ENCODE assay signal across 10 cellular contexts in the genomic region with DNA sequence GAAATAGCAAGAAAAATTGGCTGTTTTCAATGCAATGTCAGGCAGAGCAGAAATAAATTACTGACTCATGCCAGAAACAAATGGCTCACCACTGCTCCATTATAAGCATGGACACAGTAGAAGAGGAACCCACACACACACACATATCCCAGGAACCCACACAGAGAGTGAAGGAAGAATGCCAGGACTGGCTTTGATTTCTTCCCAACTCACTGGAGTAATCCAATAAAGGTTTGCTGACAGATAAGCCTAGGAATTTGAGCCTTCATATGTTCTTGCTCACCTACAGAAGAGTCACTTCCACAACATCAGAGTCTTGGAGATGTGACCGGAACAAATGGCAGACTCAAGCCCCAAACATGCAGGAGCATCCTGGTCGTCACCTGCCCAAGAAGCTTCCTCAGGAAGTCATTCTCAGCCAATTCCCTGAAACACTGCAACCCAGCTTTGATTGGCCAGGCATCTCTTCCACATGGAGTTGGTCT. TPM values are rescaled to one million over a fixed set of nuclear protein-coding genes. Genes with fewer than 3 reads are reported as not detected.
DNase-seq lines count a peak whose midpoint lies in the region; ATAC-seq, FAIRE-seq and TF ChIP-seq lines count a peak whose summit lies in the region.
"Had no signal": no experiment of that assay in that cellular context is flagged by ENCODE, and none has a peak within 500 bp of the region (broad histone marks: within the 10 kb centered on the region; RNA-seq: fewer than 3 reads in every experiment).

No MANE protein-coding gene starts in this region.

- peak overlapping the region in 9 of 11 experiments; percentile 0 to 100 (median 96); a peak in 12 of 22 replicates for H3K27ac ChIP-seq in BLaER1 treated with 17β-estradiol and CSF1 and Interleukin-3, amounts not matched to agents 10 nM and 100 nM

- no peak for ATAC-seq in naive thymus-derived CD8-positive, alpha-beta T cell
- ATAC-seq in GM18520 (IDR thresholded peaks at IDR 0.05; ENCODE audit: unreplicated experiment), result no peak
- no peak for ATAC-seq in GM18870 (IDR thresholded peaks at IDR 0.05; ENCODE audit: unreplicated experiment)

- no peak for FAIRE-seq in bronchial epithelial cell (lab: Jason Lieb, UNC)

- peaks cover 0 to 48% (median 5%) of the 10 kb centered on the region in 3 donors for H3K36me3 Mint-ChIP-seq in naive thymus-derived CD8-positive, alpha-beta T cell

- no peaks in the 10 kb centered on the region for H3K9me3 Mint-ChIP-seq in naive thymus-derived CD8-positive, alpha-beta T cell

- H3K27ac Mint-ChIP-seq in naive thymus-derived CD8-positive, alpha-beta T cell, result peak overlapping the region in 8 of 10 donors; percentile 24 to 99 (median 84)

- DNase-seq in LHCN-M2 (ENCODE audit: low read depth) (peak; percentile 64), bronchial epithelial cell (ENCODE audit: low read depth) (peak; percentile 19), NCI-H2227 (lab: John Stamatoyannopoulos, UW; ENCODE audit: unreplicated experiment) (no peak), COLO668 (lab: John Stamatoyannopoulos, UW; ENCODE audit: unreplicated experiment) (no peak)
- DNase-seq in naive thymus-derived CD8-positive, alpha-beta T cell, result no peak
- DNase-seq: retina, Right ventricle myocardium superior had no signal

- peaks cover 71 to 85% (median 76%) of the 10 kb centered on the region in 10 experiments for H3K4me1 ChIP-seq in BLaER1 treated with 17β-estradiol and CSF1 and Interleukin-3, amounts not matched to agents 10 nM and 100 nM

- H3K9ac ChIP-seq in BLaER1 treated with 17β-estradiol and CSF1 and Interleukin-3, amounts not matched to agents 10 nM and 100 nM, result peak overlapping the region; percentile 0 to 99 (median 95); a peak in 16 of 22 replicates

- POLR2A ChIA-PET in naive thymus-derived CD8-positive, alpha-beta T cell (lab: Charles Lee), result no interaction called here

- peak overlapping the region; percentile 72 to 93 (median 89); a peak in 19 of 20 replicates for H3K4me3 ChIP-seq in BLaER1 treated with 17β-estradiol and CSF1 and Interleukin-3, amounts not matched to agents 10 nM and 100 nM
- no peak overlapping the region for H3K4me3 ChIP-seq in bronchial epithelial cell (ENCODE audit: low read depth, low read length)

- no peaks in the 10 kb centered on the region for H3K27me3 ChIP-seq in BLaER1 treated with 17β-estradiol and CSF1 and Interleukin-3, amounts not matched to agents 10 nM and 100 nM
- H3K27me3 ChIP-seq in bronchial epithelial cell (ENCODE audit: control insufficient read depth, insufficient read depth, low read length), result no peaks in the 10 kb centered on the region

- peaks cover 51 to 64% (median 61%) of the 10 kb centered on the region in 11 experiments for H3K36me3 ChIP-seq in BLaER1 treated with 17β-estradiol and CSF1 and Interleukin-3, amounts not matched to agents 10 nM and 100 nM
- H3K36me3 ChIP-seq in bronchial epithelial cell (ENCODE audit: control insufficient read depth, insufficient read depth, low read length), result peaks cover 12% of the 10 kb centered on the region

- no peaks in the 10 kb centered on the region for H3K9me3 ChIP-seq in BLaER1 treated with 17β-estradiol and CSF1 and Interleukin-3, amounts not matched to agents 10 nM and 100 nM (replicated peaks in 1 of 11)

- peaks cover 41 to 86% (median 79%) of the 10 kb centered on the region in 4 donors for H3K4me1 Mint-ChIP-seq in naive thymus-derived CD8-positive, alpha-beta T cell

- no peaks in the 10 kb centered on the region for H3K27me3 Mint-ChIP-seq in naive thymus-derived CD8-positive, alpha-beta T cell

- no peak for TF ChIP-seq CTCF in bronchial epithelial cell (IDR thresholded peaks at IDR 0.05; ENCODE audit: insufficient read depth, low read length, severe bottlenecking)

- H3K4me2 ChIP-seq in BLaER1 treated with 17β-estradiol and CSF1 and Interleukin-3, amounts not matched to agents 10 nM and 100 nM, result peak overlapping the region; percentile 96 to 100 (median 99)

- peaks cover 0 to 65% (median 37%) of the 10 kb centered on the region in 11 experiments; a peak in 15 of 22 replicates for H4K20me1 ChIP-seq in BLaER1 treated with 17β-estradiol and CSF1 and Interleukin-3, amounts not matched to agents 10 nM and 100 nM

- H3K4me3 Mint-ChIP-seq in naive thymus-derived CD8-positive, alpha-beta T cell, result peak overlapping the region; percentile 91 to 100 (median 98)

RNA-seq across cellular contexts. Expression of a gene that starts 2.2 kb away (rescaled TPM):
- total RNA-seq in LHCN-M2 (2014; rRNA removed) (18.0 and 24.3 TPM in 2 replicates), bronchial epithelial cell (17.1 and 20.9 TPM in 2 replicates)
- 20.8 TPM for polyA plus RNA-seq in LHCN-M2 (2012)
- total RNA-seq in naive thymus-derived CD8-positive, alpha-beta T cell, result 10 to 100 TPM; 28.5 to 29.9 TPM
- 1 to 10 TPM; 1.6 to 3.5 (median 2.6) TPM for polyA plus RNA-seq in naive thymus-derived CD8-positive, alpha-beta T cell

RNA-seq across cellular contexts. Expression of a gene that starts 14.5 kb away (rescaled TPM):
- total RNA-seq in LHCN-M2 (2014; rRNA removed) (24.6 and 28.4 TPM in 2 replicates), bronchial epithelial cell (15.3 and 18.8 TPM in 2 replicates)
- 12.4 TPM for polyA plus RNA-seq in LHCN-M2 (2012)
- total RNA-seq in naive thymus-derived CD8-positive, alpha-beta T cell, result 10 to 100 TPM; 35.8 to 37.2 TPM
- 10 to 100 TPM; 17.9 to 25.6 (median 19.6) TPM for polyA plus RNA-seq in naive thymus-derived CD8-positive, alpha-beta T cell

RNA-seq across cellular contexts. Expression of a gene that starts 35.3 kb away (rescaled TPM):
- total RNA-seq in LHCN-M2 (2014; rRNA removed) (44.6 and 44.8 TPM in 2 replicates), bronchial epithelial cell (19.7 and 22.7 TPM in 2 replicates)
- 8.2 TPM for polyA plus RNA-seq in LHCN-M2 (2012)
- 10 to 100 TPM; 68.9 to 69.6 TPM for total RNA-seq in naive thymus-derived CD8-positive, alpha-beta T cell
- 1 to 10 TPM; 5.2 to 9.3 (median 5.9) TPM for polyA plus RNA-seq in naive thymus-derived CD8-positive, alpha-beta T cell

Comparison
In these comparisons a context has a peak if more than half of its experiments do, and no peak if none do; other contexts are left out.
1. DNase-seq: peak in LHCN-M2 (single experiment) and bronchial epithelial cell (single experiment); none in naive thymus-derived CD8-positive, alpha-beta T cell (0 of 10), NCI-H2227 (single experiment) and COLO668 (single experiment).